1 cellular context compared by ENCODE assay signal in genomic region chr6:24763578-24763977, GRCh38.
A peak's percentile ranks its signal among the peaks of the same experiment; 100 is the strongest.
TF ChIP-seq lines count a peak whose summit lies in the region.

No MANE protein-coding gene starts in this region.

TF ChIP-seq in K562, 482 proteins besides CTCF, POLR2A, EP300 and RAD21 (continued from another document):
- TF ChIP-seq, protein P1, sequence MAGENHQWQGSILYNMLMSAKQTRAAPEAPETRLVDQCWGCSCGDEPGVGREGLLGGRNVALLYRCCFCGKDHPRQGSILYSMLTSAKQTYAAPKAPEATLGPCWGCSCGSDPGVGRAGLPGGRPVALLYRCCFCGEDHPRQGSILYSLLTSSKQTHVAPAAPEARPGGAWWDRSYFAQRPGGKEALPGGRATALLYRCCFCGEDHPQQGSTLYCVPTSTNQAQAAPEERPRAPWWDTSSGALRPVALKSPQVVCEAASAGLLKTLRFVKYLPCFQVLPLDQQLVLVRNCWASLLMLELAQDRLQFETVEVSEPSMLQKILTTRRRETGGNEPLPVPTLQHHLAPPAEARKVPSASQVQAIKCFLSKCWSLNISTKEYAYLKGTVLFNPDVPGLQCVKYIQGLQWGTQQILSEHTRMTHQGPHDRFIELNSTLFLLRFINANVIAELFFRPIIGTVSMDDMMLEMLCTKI (IDR thresholded peaks at IDR 0.05; ENCODE audit: partially characterized antibody): no peak
- TF ChIP-seq FOXO4 (CRISPR knock-in tag; IDR thresholded peaks at IDR 0.05): no peak
- TF ChIP-seq ZNF316 (IDR thresholded peaks at IDR 0.05): 0 out of 2 replicates have a peak, but pooled peaks have one; percentile 18
- peak in 1 of 2 experiments; percentile 17; a peak in 1 of 4 replicates for TF ChIP-seq RCOR1 (IDR thresholded peaks at IDR 0.05; ENCODE audit: borderline replicate concordance in 1 of 2, low read depth in 2 of 2, low read length in 2 of 2)
- no peak for TF ChIP-seq ZNF133 (CRISPR knock-in tag; IDR thresholded peaks at IDR 0.05)
- no peak for TF ChIP-seq ZNF445 (CRISPR knock-in tag; IDR thresholded peaks at IDR 0.05; ENCODE audit: low read depth)
- TF ChIP-seq CBFA2T2 (conservative IDR thresholded peaks at IDR 0.05): 0 out of 2 replicates have a peak, but pooled peaks have one; percentile 11
- no peak for TF ChIP-seq CEBPG (CRISPR knock-in tag; IDR thresholded peaks at IDR 0.05)
- TF ChIP-seq CEBPG (tag; conservative IDR thresholded peaks at IDR 0.05 in 1 of 2, IDR thresholded peaks at IDR 0.05 in 1 of 2): no peak
- peak; percentile 69 for TF ChIP-seq NFIC (IDR thresholded peaks at IDR 0.05)
- TF ChIP-seq ZEB2 (IDR thresholded peaks at IDR 0.05): 0 out of 2 replicates have a peak, but pooled peaks have one; percentile 15
- TF ChIP-seq ZNF507 (tag; conservative IDR thresholded peaks at IDR 0.05): no peak
- 0 out of 2 replicates have a peak, but pooled peaks have one; percentile 14 for TF ChIP-seq TAL1 (IDR thresholded peaks at IDR 0.05)
- peak; percentile 39; the same call in 1 of the 2 replicates for TF ChIP-seq CBFA2T3 (IDR thresholded peaks at IDR 0.05)
- TF ChIP-seq ZFP1 (CRISPR knock-in tag; IDR thresholded peaks at IDR 0.05): no peak
- TF ChIP-seq NR3C1 (CRISPR knock-in tag; IDR thresholded peaks at IDR 0.05): no peak
- no peak for TF ChIP-seq KDM1A (IDR thresholded peaks at IDR 0.05)
- TF ChIP-seq MAFG (tag; conservative IDR thresholded peaks at IDR 0.05): peak; percentile 34; the same call in 1 of the 2 replicates
- no peak for TF ChIP-seq CREB3L1 (IDR thresholded peaks at IDR 0.05; ENCODE audit: borderline replicate concordance, low read depth)
- TF ChIP-seq CBFB (CRISPR knock-in tag; IDR thresholded peaks at IDR 0.05): no peak
